In the genomic region with DNA sequence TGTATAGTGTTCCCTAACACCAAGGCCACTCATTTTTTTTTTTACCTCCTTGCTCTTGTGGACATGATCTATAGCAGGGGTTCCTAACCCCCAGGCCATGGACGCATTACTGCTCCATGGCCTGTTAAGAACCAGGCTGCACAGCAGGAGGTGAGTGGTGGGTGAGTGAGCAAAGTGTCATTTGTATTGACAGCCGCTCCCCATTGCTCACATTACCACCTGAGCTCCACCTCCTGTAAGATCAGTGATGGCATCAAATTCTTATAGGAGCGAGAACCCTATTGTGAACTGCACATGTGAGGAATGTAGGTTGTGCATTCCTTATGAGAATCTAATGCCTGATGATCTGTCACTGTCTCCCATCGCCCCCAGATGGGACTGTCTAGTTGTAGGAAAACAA, we compare ENCODE assay signal across 16 cellular contexts.
"Had no signal": no experiment of that assay in that cellular context is flagged by ENCODE, and none has a peak within 500 bp of the region (broad histone marks: within the 10 kb centered on the region; RNA-seq: fewer than 3 reads in every experiment).

No MANE protein-coding gene starts in this region.

- H3K27me3 ChIP-seq: left lung, testis had no signal

- DNase-seq: activated B cell treated with CpG ODN at 0.5 μM for 24 hours; activated CD4-positive, alpha-beta T cell treated with anti-CD3 and anti-CD28 coated beads, Interleukin-2, amount 10 ng/mL, durations not matched to agents 7 days and 5 days; activated T-cell treated with anti-CD3 and anti-CD28 coated beads for 4 hours; amniotic stem cell; cerebellar nuclear complex; foreskin fibroblast; head of caudate nucleus; left lung; mesendoderm; nephron progenitor cell; stimulated activated CD4-positive, alpha-beta T cell treated with anti-CD3 and anti-CD28 coated beads, Interleukin-4, amount 100 ng/mL, for 1 hour; stimulated activated CD8-positive, alpha-beta memory T cell treated with anti-CD3 and anti-CD28 coated beads, Interleukin-4, amount 100 ng/mL, for 48 hours; testis had no signal

- ATAC-seq: activated naive CD4-positive, alpha-beta T cell treated with anti-CD3 and anti-CD28 coated beads, Interleukin-2, amount 50 U/mL, for 72 hours; activated T-helper 17 cell treated with anti-CD3 and anti-CD28 coated beads, Interleukin-2, amount 50 U/mL, for 72 hours; left lung had no signal

- H3K36me3 ChIP-seq: esophagus muscularis mucosa, left lung had no signal

- H3K27ac ChIP-seq: esophagus muscularis mucosa, testis had no signal

- H3K9me3 ChIP-seq: esophagus muscularis mucosa, left lung, testis had no signal

- H3K4me3 ChIP-seq: esophagus muscularis mucosa, left lung, testis had no signal

- H3K4me1 ChIP-seq: esophagus muscularis mucosa had no signal
